In genomic region chr13:48009298-48009697, GRCh38 we compare ENCODE assay signal across 13 cellular contexts. TPM values are rescaled to one million over a fixed set of nuclear protein-coding genes. Genes with fewer than 3 reads are reported as not detected.
DNase-seq lines count a peak whose midpoint lies in the region; ATAC-seq and TF ChIP-seq lines count a peak whose summit lies in the region.
"Had no signal": no experiment of that assay in that cellular context is flagged by ENCODE, and none has a peak within 500 bp of the region (broad histone marks: within the 10 kb centered on the region; RNA-seq: fewer than 3 reads in every experiment).

No MANE protein-coding gene starts in this region.

- no peak for ATAC-seq in HG03432 (IDR thresholded peaks at IDR 0.05; ENCODE audit: unreplicated experiment)
- ATAC-seq in HG03025 (IDR thresholded peaks at IDR 0.05; ENCODE audit: low FRiP score, unreplicated experiment), result no peak
- ATAC-seq: stimulated activated naive CD8-positive, alpha-beta T cell treated with anti-CD3 and anti-CD28 coated beads, Interleukin-15, amount 100 ng/mL, for 72 hours had no signal

- peaks cover 0 to 9% (median 0%) of the 10 kb centered on the region in 4 donors for H3K4me1 ChIP-seq in stomach

- peak overlapping the region in 4 of 5 donors; percentile 15 to 38 (median 36) for H3K27ac ChIP-seq in stomach
- H3K27ac ChIP-seq: VCaP had no signal

- H3K27ac Mint-ChIP-seq in HFFc6, result peak overlapping the region; percentile 67
- H3K27ac Mint-ChIP-seq: activated naive CD4-positive, alpha-beta T cell treated with anti-CD3 and anti-CD28 coated beads for 36 hours; stimulated activated naive CD8-positive, alpha-beta T cell treated with anti-CD3 and anti-CD28 coated beads, Interleukin-15, amount 100 ng/mL, for 72 hours had no signal

- no peak for TF ChIP-seq CTCF in HFFc6 (IDR thresholded peaks at IDR 0.05)
- no peak for TF ChIP-seq CTCF in fibroblast of the aortic adventitia (IDR thresholded peaks at IDR 0.05; ENCODE audit: insufficient read depth, low read length)
- TF ChIP-seq CTCF in stomach (IDR thresholded peaks at IDR 0.05), result no peak

- no peak for TF ChIP-seq EP300 in stomach (IDR thresholded peaks at IDR 0.05)

- peaks cover 0 to 4% (median 1%) of the 10 kb centered on the region in 4 donors for H3K36me3 ChIP-seq in stomach

- H3K4me3 ChIP-seq in fibroblast of the aortic adventitia (ENCODE audit: low read depth, low read length) (no peak overlapping the region), stomach (no peak overlapping the region)

- H3K9me3 ChIP-seq in stomach, result no peaks in the 10 kb centered on the region

- peak overlapping the region; percentile 12 for H3K4me3 Mint-ChIP-seq in HFFc6
- H3K4me3 Mint-ChIP-seq: activated naive CD4-positive, alpha-beta T cell treated with anti-CD3 and anti-CD28 coated beads for 36 hours; stimulated activated naive CD8-positive, alpha-beta T cell treated with anti-CD3 and anti-CD28 coated beads, Interleukin-15, amount 100 ng/mL, for 72 hours had no signal

- intact Hi-C loops in stomach (cut with DNase I; ENCODE audit: low total_unique reads), result no loop called here

- H3K36me3 Mint-ChIP-seq in HFFc6 (ENCODE audit: low read depth), result no peaks in the 10 kb centered on the region

- no peaks in the 10 kb centered on the region for H3K9me3 Mint-ChIP-seq in HFFc6
- H3K9me3 Mint-ChIP-seq: activated naive CD4-positive, alpha-beta T cell treated with anti-CD3 and anti-CD28 coated beads for 36 hours; stimulated activated naive CD8-positive, alpha-beta T cell treated with anti-CD3 and anti-CD28 coated beads, Interleukin-15, amount 100 ng/mL, for 72 hours had no signal

- DNase-seq in HFFc6 (peak; percentile 59), SKM-1 (lab: John Stamatoyannopoulos, UW; ENCODE audit: unreplicated experiment) (peak; percentile 35), fibroblast of the aortic adventitia (ENCODE audit: low read depth) (peak; percentile 80), stomach (no peak), DMS153 treated with DMSO at 0.1 percent for 48 hours (lab: John Stamatoyannopoulos, UW; ENCODE audit: unreplicated experiment) (no peak), NCI-H2107 (lab: John Stamatoyannopoulos, UW) (no peak)
- DNase-seq: activated naive CD4-positive, alpha-beta T cell treated with anti-CD3 and anti-CD28 coated beads for 36 hours; GDM1; midbrain; stimulated activated naive CD8-positive, alpha-beta T cell treated with anti-CD3 and anti-CD28 coated beads, Interleukin-15, amount 100 ng/mL, for 72 hours had no signal

- peaks cover 18% of the 10 kb centered on the region for H3K4me1 Mint-ChIP-seq in HFFc6 (ENCODE audit: low read depth)
- H3K4me1 Mint-ChIP-seq: stimulated activated naive CD8-positive, alpha-beta T cell treated with anti-CD3 and anti-CD28 coated beads, Interleukin-15, amount 100 ng/mL, for 72 hours had no signal

- 21 to 39% (median 30%) methylated on average over 1 of the region's 1 CpG for WGBS in stomach, 5 donors

- H3K27me3 Mint-ChIP-seq in HFFc6 (ENCODE audit: insufficient read depth), result peaks cover 1% of the 10 kb centered on the region
- H3K27me3 Mint-ChIP-seq: stimulated activated naive CD8-positive, alpha-beta T cell treated with anti-CD3 and anti-CD28 coated beads, Interleukin-15, amount 100 ng/mL, for 72 hours had no signal

- H3K27me3 ChIP-seq in stomach, result no peaks in the 10 kb centered on the region

- no peak for TF ChIP-seq POLR2A in stomach (IDR thresholded peaks at IDR 0.05)

RNA-seq across cellular contexts. Expression of gene SUCLA2, which starts 8.2 kb away (rescaled TPM):
- 10 to 100 TPM; 37.7 to 47.0 (median 42.4) TPM for total RNA-seq in HFFc6 (2021; fragmentation: NEBNext Ultra II Directional; extraction: Animal tissue kit (Norgen Biotek cat#: 25700))
- total RNA-seq in fibroblast of the aortic adventitia (ENCODE audit: low replicate concordance) (57.8 and 70.1 TPM in 2 replicates), stomach (10 to 100 TPM in 4 of 5 donors, 1 to 10 TPM in 1; 8.1 to 77.3 (median 32.1) TPM)
- 10 to 100 TPM; 24.4 to 41.1 (median 34.9) TPM for polyA plus RNA-seq in stomach

RNA-seq across cellular contexts. Expression of gene NUDT15, which starts 28.2 kb away (rescaled TPM):
- total RNA-seq in HFFc6 (2021; fragmentation: NEBNext Ultra II Directional; extraction: Animal tissue kit (Norgen Biotek cat#: 25700)), result 10 to 100 TPM; 18.0 to 25.5 (median 23.7) TPM
- total RNA-seq in fibroblast of the aortic adventitia (ENCODE audit: low replicate concordance) (14.1 and 23.1 TPM in 2 replicates), stomach (10 to 100 TPM in 2 of 5 donors, 1 to 10 TPM in 1, under 1 TPM in 1, not detected in 1; 0.89 to 18.0 (median 13.4) TPM)
- 10 to 100 TPM; 11.5 to 22.5 (median 20.2) TPM for polyA plus RNA-seq in stomach

Comparison
In these comparisons a context has a peak if more than half of its experiments do, and no peak if none do; other contexts are left out.
1. DNase-seq: peak in HFFc6 (single experiment), SKM-1 (single experiment) and fibroblast of the aortic adventitia (single experiment); none in stomach (single experiment), DMS153 treated with DMSO at 0.1 percent for 48 hours (single experiment) and NCI-H2107 (single experiment).